25 cellular contexts compared by ENCODE assay signal in genomic region chrX:20596856-20597255, GRCh38.
"Had no signal": no experiment of that assay in that cellular context is flagged by ENCODE, and none has a peak within 500 bp of the region (broad histone marks: within the 10 kb centered on the region; RNA-seq: fewer than 3 reads in every experiment).

No MANE protein-coding gene starts in this region.

- H3K4me3 Mint-ChIP-seq: activated CD8-positive, alpha-beta T cell treated with anti-CD3 and anti-CD28 coated beads for 36 hours; effector memory CD8-positive, alpha-beta T cell; immature natural killer cell; naive thymus-derived CD8-positive, alpha-beta T cell; neural progenitor cell had no signal

- FAIRE-seq: endothelial cell of umbilical vein, frontal cortex, small intestine, urothelium cell line had no signal

- H3K9ac ChIP-seq: neural progenitor cell had no signal

- H3K36me3 ChIP-seq: ascending aorta, colonic mucosa, lower lobe of right lung, neural progenitor cell, thyroid gland had no signal

- H3K79me2 ChIP-seq: hepatocyte had no signal

- H3K9me3 ChIP-seq: ascending aorta, colonic mucosa, lower lobe of right lung, thyroid gland had no signal

- H3K36me3 Mint-ChIP-seq: immature natural killer cell; naive thymus-derived CD8-positive, alpha-beta T cell; neural progenitor cell had no signal

- H3K27ac Mint-ChIP-seq: effector memory CD8-positive, alpha-beta T cell; immature natural killer cell; naive thymus-derived CD8-positive, alpha-beta T cell; neural progenitor cell had no signal

- H3K4me1 ChIP-seq: ascending aorta, colonic mucosa, lower lobe of right lung, neural progenitor cell, thyroid gland had no signal

- H3K27me3 Mint-ChIP-seq: naive thymus-derived CD8-positive, alpha-beta T cell had no signal

- ATAC-seq: effector memory CD8-positive, alpha-beta T cell; esophagus mucosa; left lobe of liver; lower lobe of right lung; naive thymus-derived CD8-positive, alpha-beta T cell; sciatic nerve had no signal

- H3K9me3 Mint-ChIP-seq: activated CD8-positive, alpha-beta T cell treated with anti-CD3 and anti-CD28 coated beads for 36 hours; effector memory CD8-positive, alpha-beta T cell; immature natural killer cell; naive thymus-derived CD8-positive, alpha-beta T cell had no signal

- H3K4me1 Mint-ChIP-seq: immature natural killer cell; naive thymus-derived CD8-positive, alpha-beta T cell had no signal

- H3K4me2 ChIP-seq: hepatocyte, neural progenitor cell had no signal

- DNase-seq: activated CD4-positive, alpha-beta T cell treated with anti-CD3 and anti-CD28 coated beads for 1 hour; activated T-cell treated with anti-CD3 and anti-CD28 coated beads, Interleukin-2, amount 50 U/mL, for 1 hour; central memory CD4-positive, alpha-beta T cell; colonic mucosa; effector memory CD8-positive, alpha-beta T cell; glutamatergic neuron; immature natural killer cell; lower lobe of right lung; naive thymus-derived CD8-positive, alpha-beta T cell; small intestine; stimulated activated naive CD4-positive, alpha-beta T cell; T-helper 1 cell; T-helper 9 cell had no signal

- H2AFZ ChIP-seq: hepatocyte, neural progenitor cell had no signal

- H3K4me3 ChIP-seq: ascending aorta, colonic mucosa, dorsolateral prefrontal cortex, hepatocyte, lower lobe of right lung, neural progenitor cell, thyroid gland had no signal

- H3K27ac ChIP-seq: ascending aorta, colonic mucosa, lower lobe of right lung, neural progenitor cell, thyroid gland had no signal

- H3K27me3 ChIP-seq: ascending aorta, colonic mucosa, hepatocyte, neural progenitor cell, thyroid gland had no signal
